1 cellular context compared by ENCODE assay signal in genomic region chr2:47065771-47066380, GRCh38.
A peak's percentile ranks its signal among the peaks of the same experiment; 100 is the strongest.
TF ChIP-seq lines count a peak whose summit lies in the region.

No MANE protein-coding gene starts in this region.

TF ChIP-seq in SK-N-SH, 30 proteins besides CTCF, POLR2A, EP300 and RAD21 (continued from another document):
- TF ChIP-seq, protein P1, sequence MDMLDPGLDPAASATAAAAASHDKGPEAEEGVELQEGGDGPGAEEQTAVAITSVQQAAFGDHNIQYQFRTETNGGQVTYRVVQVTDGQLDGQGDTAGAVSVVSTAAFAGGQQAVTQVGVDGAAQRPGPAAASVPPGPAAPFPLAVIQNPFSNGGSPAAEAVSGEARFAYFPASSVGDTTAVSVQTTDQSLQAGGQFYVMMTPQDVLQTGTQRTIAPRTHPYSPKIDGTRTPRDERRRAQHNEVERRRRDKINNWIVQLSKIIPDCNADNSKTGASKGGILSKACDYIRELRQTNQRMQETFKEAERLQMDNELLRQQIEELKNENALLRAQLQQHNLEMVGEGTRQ (IDR thresholded peaks at IDR 0.05; ENCODE audit: borderline replicate concordance, low read depth, low read length), result no peak
- TF ChIP-seq REST (IDR thresholded peaks at IDR 0.05; ENCODE audit: low read depth, low read length) (peak; percentile 77), ELF1 (IDR thresholded peaks at IDR 0.05) (no peak), TCF12 (IDR thresholded peaks at IDR 0.05) (peak; percentile 95), MXI1 (IDR thresholded peaks at IDR 0.05; ENCODE audit: low read depth, low read length) (no peak)
